1 cellular context compared by ENCODE assay signal in the genomic region with DNA sequence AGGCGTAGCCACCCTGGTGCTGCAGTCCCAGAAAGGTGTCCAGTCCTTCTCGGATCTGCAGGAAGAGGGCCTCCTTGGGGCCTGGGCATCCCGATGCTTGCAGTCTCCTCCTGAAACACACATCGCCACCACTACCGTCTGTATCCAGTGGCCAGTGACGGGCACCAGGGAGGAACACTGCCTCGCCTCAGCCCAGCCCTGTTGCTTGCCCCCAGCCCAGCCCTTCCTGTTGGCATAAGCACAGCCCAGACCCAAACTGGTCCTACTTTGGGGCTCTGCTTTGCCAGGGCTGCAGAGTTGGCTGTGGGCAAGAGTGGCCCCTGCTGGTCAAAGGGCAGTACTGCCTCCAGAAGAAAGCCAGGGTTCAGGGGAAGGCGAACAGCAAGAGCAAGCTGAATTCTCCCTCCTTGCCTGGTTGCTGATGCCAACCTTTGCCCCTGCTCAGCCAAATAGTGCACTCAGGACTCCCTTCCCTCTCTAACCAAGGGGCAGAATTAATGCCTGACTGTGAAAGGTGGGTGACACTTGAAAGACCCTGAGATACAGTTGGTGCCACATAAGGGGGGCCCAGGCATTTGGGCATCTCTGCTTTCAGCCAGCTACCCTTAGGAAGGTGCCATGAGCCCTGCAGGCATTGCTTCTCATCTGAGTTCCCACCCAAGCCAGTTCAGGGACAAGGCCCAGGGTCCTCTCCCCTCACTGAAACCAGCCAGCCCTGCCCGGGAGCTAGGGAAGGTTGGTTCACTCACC.
TF ChIP-seq lines count a peak whose summit lies in the region.

No MANE protein-coding gene starts in this region.

TF ChIP-seq in HepG2, 621 proteins besides CTCF, POLR2A, EP300 and RAD21 (continued from another document and continues in another):
- TF ChIP-seq ARID5B (CRISPR knock-in tag; IDR thresholded peaks at IDR 0.05) (0 out of 2 replicates have a peak, but pooled peaks have one; percentile 25), ZNF484 (CRISPR knock-in tag; IDR thresholded peaks at IDR 0.05; ENCODE audit: borderline replicate concordance, low read depth) (no peak), ZFP36L1 (CRISPR knock-in tag; IDR thresholded peaks at IDR 0.05) (no peak), GLI4 (CRISPR knock-in tag; IDR thresholded peaks at IDR 0.05; ENCODE audit: borderline replicate concordance) (0 out of 2 replicates have a peak, but pooled peaks have one; percentile 37), ZNF781 (CRISPR knock-in tag; IDR thresholded peaks at IDR 0.05; ENCODE audit: borderline replicate concordance, not compliant biosample characterization) (no peak), ZNF543 (CRISPR knock-in tag; IDR thresholded peaks at IDR 0.05) (0 out of 2 replicates have a peak, but pooled peaks have one; percentile 15), ARNTL (CRISPR knock-in tag; IDR thresholded peaks at IDR 0.05) (no peak), ZSCAN25 (CRISPR knock-in tag; IDR thresholded peaks at IDR 0.05) (peak; percentile 64; the same call in 1 of the 2 replicates), REL (CRISPR knock-in tag; conservative IDR thresholded peaks at IDR 0.05) (no peak), NR2F6 (IDR thresholded peaks at IDR 0.05) (no peak), NR2F6 (CRISPR knock-in tag; IDR thresholded peaks at IDR 0.05) (peak; percentile 57), SSRP1 (CRISPR knock-in tag; IDR thresholded peaks at IDR 0.05) (peak; percentile 84), LCORL (IDR thresholded peaks at IDR 0.05) (no peak), LCORL (CRISPR knock-in tag; IDR thresholded peaks at IDR 0.05) (0 out of 2 replicates have a peak, but pooled peaks have one; percentile 73), UBTF (CRISPR knock-in tag; IDR thresholded peaks at IDR 0.05) (0 out of 2 replicates have a peak, but pooled peaks have one; percentile 32), GABPA (IDR thresholded peaks at IDR 0.05; ENCODE audit: low read depth, low read length) (no peak), GABPA (CRISPR knock-in tag; IDR thresholded peaks at IDR 0.05; ENCODE audit: low read depth) (no peak), ZNF546 (CRISPR knock-in tag; conservative IDR thresholded peaks at IDR 0.05) (0 out of 2 replicates have a peak, but pooled peaks have one; percentile 41), AGO1 (IDR thresholded peaks at IDR 0.05; ENCODE audit: low read depth, low read length, poor library complexity, severe bottlenecking) (peak; percentile 52), ZNF350 (CRISPR knock-in tag; IDR thresholded peaks at IDR 0.05; ENCODE audit: borderline replicate concordance, low read depth) (peak; percentile 44; the same call in 1 of the 2 replicates), ZBTB40 (IDR thresholded peaks at IDR 0.05) (no peak), ZBTB40 (CRISPR knock-in tag; IDR thresholded peaks at IDR 0.05) (0 out of 2 replicates have a peak, but pooled peaks have one; percentile 36), TCF12 (IDR thresholded peaks at IDR 0.05) (no peak), TCF12 (CRISPR knock-in tag; IDR thresholded peaks at IDR 0.05) (no peak), CCDC6 (CRISPR knock-in tag; IDR thresholded peaks at IDR 0.05) (peak; percentile 74; the same call in 1 of the 2 replicates), KDM5B (CRISPR knock-in tag; IDR thresholded peaks at IDR 0.05; ENCODE audit: borderline replicate concordance) (peak; percentile 49; the same call in 1 of the 2 replicates), MEF2D (CRISPR knock-in tag; IDR thresholded peaks at IDR 0.05) (no peak)
- TF ChIP-seq, protein P1, sequence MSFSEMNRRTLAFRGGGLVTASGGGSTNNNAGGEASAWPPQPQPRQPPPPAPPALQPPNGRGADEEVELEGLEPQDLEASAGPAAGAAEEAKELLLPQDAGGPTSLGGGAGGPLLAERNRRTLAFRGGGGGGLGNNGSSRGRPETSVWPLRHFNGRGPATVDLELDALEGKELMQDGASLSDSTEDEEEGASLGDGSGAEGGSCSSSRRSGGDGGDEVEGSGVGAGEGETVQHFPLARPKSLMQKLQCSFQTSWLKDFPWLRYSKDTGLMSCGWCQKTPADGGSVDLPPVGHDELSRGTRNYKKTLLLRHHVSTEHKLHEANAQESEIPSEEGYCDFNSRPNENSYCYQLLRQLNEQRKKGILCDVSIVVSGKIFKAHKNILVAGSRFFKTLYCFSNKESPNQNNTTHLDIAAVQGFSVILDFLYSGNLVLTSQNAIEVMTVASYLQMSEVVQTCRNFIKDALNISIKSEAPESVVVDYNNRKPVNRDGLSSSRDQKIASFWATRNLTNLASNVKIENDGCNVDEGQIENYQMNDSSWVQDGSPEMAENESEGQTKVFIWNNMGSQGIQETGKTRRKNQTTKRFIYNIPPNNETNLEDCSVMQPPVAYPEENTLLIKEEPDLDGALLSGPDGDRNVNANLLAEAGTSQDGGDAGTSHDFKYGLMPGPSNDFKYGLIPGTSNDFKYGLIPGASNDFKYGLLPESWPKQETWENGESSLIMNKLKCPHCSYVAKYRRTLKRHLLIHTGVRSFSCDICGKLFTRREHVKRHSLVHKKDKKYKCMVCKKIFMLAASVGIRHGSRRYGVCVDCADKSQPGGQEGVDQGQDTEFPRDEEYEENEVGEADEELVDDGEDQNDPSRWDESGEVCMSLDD (CRISPR knock-in tag; IDR thresholded peaks at IDR 0.05; ENCODE audit: borderline replicate concordance) = no peak
- TF ChIP-seq, protein P2, sequence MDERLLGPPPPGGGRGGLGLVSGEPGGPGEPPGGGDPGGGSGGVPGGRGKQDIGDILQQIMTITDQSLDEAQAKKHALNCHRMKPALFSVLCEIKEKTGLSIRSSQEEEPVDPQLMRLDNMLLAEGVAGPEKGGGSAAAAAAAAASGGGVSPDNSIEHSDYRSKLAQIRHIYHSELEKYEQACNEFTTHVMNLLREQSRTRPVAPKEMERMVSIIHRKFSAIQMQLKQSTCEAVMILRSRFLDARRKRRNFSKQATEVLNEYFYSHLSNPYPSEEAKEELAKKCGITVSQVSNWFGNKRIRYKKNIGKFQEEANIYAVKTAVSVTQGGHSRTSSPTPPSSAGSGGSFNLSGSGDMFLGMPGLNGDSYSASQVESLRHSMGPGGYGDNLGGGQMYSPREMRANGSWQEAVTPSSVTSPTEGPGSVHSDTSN (CRISPR knock-in tag; IDR thresholded peaks at IDR 0.05) = no peak
- TF ChIP-seq, protein P3, sequence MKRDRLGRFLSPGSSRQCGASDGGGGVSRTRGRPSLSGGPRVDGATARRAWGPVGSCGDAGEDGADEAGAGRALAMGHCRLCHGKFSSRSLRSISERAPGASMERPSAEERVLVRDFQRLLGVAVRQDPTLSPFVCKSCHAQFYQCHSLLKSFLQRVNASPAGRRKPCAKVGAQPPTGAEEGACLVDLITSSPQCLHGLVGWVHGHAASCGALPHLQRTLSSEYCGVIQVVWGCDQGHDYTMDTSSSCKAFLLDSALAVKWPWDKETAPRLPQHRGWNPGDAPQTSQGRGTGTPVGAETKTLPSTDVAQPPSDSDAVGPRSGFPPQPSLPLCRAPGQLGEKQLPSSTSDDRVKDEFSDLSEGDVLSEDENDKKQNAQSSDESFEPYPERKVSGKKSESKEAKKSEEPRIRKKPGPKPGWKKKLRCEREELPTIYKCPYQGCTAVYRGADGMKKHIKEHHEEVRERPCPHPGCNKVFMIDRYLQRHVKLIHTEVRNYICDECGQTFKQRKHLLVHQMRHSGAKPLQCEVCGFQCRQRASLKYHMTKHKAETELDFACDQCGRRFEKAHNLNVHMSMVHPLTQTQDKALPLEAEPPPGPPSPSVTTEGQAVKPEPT (CRISPR knock-in tag; IDR thresholded peaks at IDR 0.05; ENCODE audit: low read depth) = no peak
